14 cellular contexts compared by ENCODE assay signal in the genomic region with DNA sequence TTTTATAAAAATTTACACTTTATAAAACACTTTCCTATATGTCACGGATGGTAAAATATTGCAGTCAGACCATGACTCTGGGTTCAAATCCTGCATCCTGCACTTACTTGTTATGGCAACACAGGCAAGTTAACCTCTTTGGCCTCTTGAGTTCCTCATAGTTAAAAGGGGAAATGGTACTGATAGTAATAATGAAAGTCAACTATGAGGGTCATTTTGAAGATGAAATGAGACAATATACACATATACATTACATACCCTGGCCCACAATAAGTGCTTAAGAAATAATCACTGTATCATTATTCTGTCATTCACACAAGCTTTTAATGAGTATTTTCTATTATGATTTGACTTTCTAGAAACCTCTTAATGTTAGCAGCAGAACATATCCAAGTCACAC.
"Had no signal": no experiment of that assay in that cellular context is flagged by ENCODE, and none has a peak within 500 bp of the region (broad histone marks: within the 10 kb centered on the region; RNA-seq: fewer than 3 reads in every experiment).

No MANE protein-coding gene starts in this region.

- ATAC-seq: heart left ventricle; natural killer cell treated with Interleukin-12 subunit alpha and Interleukin-12 subunit beta and Interleukin-15 and Interleukin-18, amount 100 ng/mL, for 72 hours; right cardiac atrium; WTC11 had no signal

- H3K4me3 Mint-ChIP-seq: natural killer cell treated with Interleukin-12 subunit alpha and Interleukin-12 subunit beta and Interleukin-15 and Interleukin-18, amount 100 ng/mL, for 72 hours; WTC11 had no signal

- H3K4me3 ChIP-seq: colonic mucosa, heart left ventricle had no signal

- H3K27ac Mint-ChIP-seq: natural killer cell treated with Interleukin-12 subunit alpha and Interleukin-12 subunit beta and Interleukin-15 and Interleukin-18, amount 100 ng/mL, for 72 hours; WTC11 had no signal

- H3K36me3 ChIP-seq: colonic mucosa, heart left ventricle had no signal

- FAIRE-seq: endothelial cell of umbilical vein, frontal cortex, small intestine had no signal

- H3K27me3 ChIP-seq: colonic mucosa, heart left ventricle had no signal

- H3K27ac ChIP-seq: colonic mucosa, heart left ventricle had no signal

- H3K4me1 ChIP-seq: colonic mucosa, heart left ventricle had no signal

- H3K9me3 ChIP-seq: colonic mucosa had no signal

- H3K27me3 Mint-ChIP-seq: natural killer cell treated with Interleukin-12 subunit alpha and Interleukin-12 subunit beta and Interleukin-15 and Interleukin-18, amount 100 ng/mL, for 72 hours had no signal

- DNase-seq: activated CD4-positive, alpha-beta T cell treated with anti-CD3 and anti-CD28 coated beads, Interleukin-2, amount 50 U/mL, for 1 hour; activated naive CD4-positive, alpha-beta T cell treated with anti-CD3 and anti-CD28 coated beads, Interleukin-2, amount 50 U/mL, for 16 hours; caudate nucleus; colonic mucosa; heart left ventricle; nucleus accumbens; right cardiac atrium; small intestine; substantia nigra; trophoblast cell had no signal
